In genomic region chr17:79136596-79136995, GRCh38 we compare ENCODE assay signal across 30 cellular contexts.
"Had no signal": no experiment of that assay in that cellular context is flagged by ENCODE, and none has a peak within 500 bp of the region (broad histone marks: within the 10 kb centered on the region; RNA-seq: fewer than 3 reads in every experiment).

No MANE protein-coding gene starts in this region.

- DNase-seq: activated CD4-positive, alpha-beta T cell treated with anti-CD3 and anti-CD28 coated beads for 48 hours; activated CD4-positive, alpha-beta T cell treated with anti-CD3 and anti-CD28 coated beads, Interleukin-2, amount 50 U/mL, for 48 hours; activated CD8-positive, alpha-beta memory T cell treated with anti-CD3 and anti-CD28 coated beads for 24 hours; activated effector memory CD4-positive, alpha-beta T cell treated with Interleukin-2 at 50 U/mL for 16 hours; activated naive CD4-positive, alpha-beta T cell treated with Interleukin-2 at 50 U/mL for 16 hours; aorta; body of pancreas; dorsolateral prefrontal cortex; effector memory CD4-positive, alpha-beta T cell; left ventricle myocardium inferior; mucosa of descending colon; pancreas; stimulated activated CD4-positive, alpha-beta T cell treated with anti-CD3 and anti-CD28 coated beads, Interleukin-12 subunit alpha, Interleukin-12 subunit beta, amount 100 ng/mL, for 4 hours; stimulated activated CD4-positive, alpha-beta T cell treated with anti-CD3 and anti-CD28 coated beads, Interleukin-4, amount 100 ng/mL, for 24 hours; stimulated activated naive CD8-positive, alpha-beta T cell treated with anti-CD3 and anti-CD28 coated beads, Interleukin-15, amount 100 ng/mL, for 72 hours; thyroid gland had no signal

- H3K36me3 Mint-ChIP-seq: activated naive CD8-positive, alpha-beta T cell; stimulated activated effector memory CD8-positive, alpha-beta T cell treated with anti-CD3 and anti-CD28 coated beads, Interleukin-12 subunit alpha, Interleukin-12 subunit beta, amount 100 ng/mL, for 72 hours had no signal

- H3K4me3 ChIP-seq: body of pancreas, cardiac muscle cell, coronary artery, left ventricle myocardium inferior, lung, mucosa of descending colon, pancreas, prostate gland, skin epidermis, thyroid gland, upper lobe of left lung had no signal

- FAIRE-seq: frontal cortex, pancreas, TTC549 had no signal

- H3K27ac Mint-ChIP-seq: activated naive CD8-positive, alpha-beta T cell; nephron; stimulated activated effector memory CD8-positive, alpha-beta T cell treated with anti-CD3 and anti-CD28 coated beads, Interleukin-12 subunit alpha, Interleukin-12 subunit beta, amount 100 ng/mL, for 72 hours; stimulated activated naive CD8-positive, alpha-beta T cell treated with anti-CD3 and anti-CD28 coated beads, Interleukin-15, amount 100 ng/mL, for 72 hours had no signal

- H3K9me3 ChIP-seq: body of pancreas, left ventricle myocardium inferior, mucosa of descending colon, pancreas, prostate gland, thyroid gland, upper lobe of left lung had no signal

- H3K36me3 ChIP-seq: cardiac muscle cell, left ventricle myocardium inferior, pancreas, prostate gland, thyroid gland, upper lobe of left lung had no signal

- H3K4me1 Mint-ChIP-seq: stimulated activated naive CD8-positive, alpha-beta T cell treated with anti-CD3 and anti-CD28 coated beads, Interleukin-15, amount 100 ng/mL, for 72 hours had no signal

- H3K27ac ChIP-seq: body of pancreas, cardiac muscle cell, coronary artery, left ventricle myocardium inferior, pancreas, prostate gland, skin epidermis, thyroid gland, upper lobe of left lung, VCaP had no signal

- H3K4me3 Mint-ChIP-seq: activated naive CD8-positive, alpha-beta T cell; nephron; stimulated activated effector memory CD8-positive, alpha-beta T cell treated with anti-CD3 and anti-CD28 coated beads, Interleukin-12 subunit alpha, Interleukin-12 subunit beta, amount 100 ng/mL, for 72 hours; stimulated activated naive CD8-positive, alpha-beta T cell treated with anti-CD3 and anti-CD28 coated beads, Interleukin-15, amount 100 ng/mL, for 72 hours had no signal

- H3K27me3 ChIP-seq: body of pancreas, cardiac muscle cell, thyroid gland, upper lobe of left lung had no signal

- H3K9me3 Mint-ChIP-seq: nephron; stimulated activated effector memory CD8-positive, alpha-beta T cell treated with anti-CD3 and anti-CD28 coated beads, Interleukin-12 subunit alpha, Interleukin-12 subunit beta, amount 100 ng/mL, for 72 hours had no signal

- H3K4me1 ChIP-seq: body of pancreas, pancreas, prostate gland, thyroid gland, upper lobe of left lung had no signal

- ATAC-seq: activated CD4-positive, CD25-positive, alpha-beta regulatory T cell treated with anti-CD3 and anti-CD28 coated beads, Interleukin-2, amount 50 U/mL, for 24 hours; body of pancreas; mucosa of descending colon; sciatic nerve; stimulated activated effector memory CD8-positive, alpha-beta T cell treated with anti-CD3 and anti-CD28 coated beads, Interleukin-12 subunit alpha, Interleukin-12 subunit beta, amount 100 ng/mL, for 72 hours had no signal
